In the genomic region with DNA sequence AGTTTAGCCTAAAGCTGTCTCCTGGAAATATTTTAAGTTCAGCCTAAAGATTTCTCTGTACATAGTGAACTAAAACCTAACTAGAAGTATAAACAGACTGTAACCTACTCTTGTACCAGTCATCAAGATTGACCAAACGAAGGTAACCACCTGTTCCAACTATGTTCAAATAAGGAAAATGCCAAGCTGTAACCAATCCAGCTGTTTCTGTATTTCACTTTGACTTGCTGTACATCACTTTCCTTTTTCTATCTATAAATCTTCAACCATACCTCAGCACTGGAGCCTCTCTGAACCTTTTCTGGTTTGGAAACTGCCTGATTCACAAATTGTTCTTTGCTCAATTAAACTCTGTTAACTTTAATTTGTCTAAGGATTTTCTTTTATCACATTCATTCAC, we compare ENCODE assay signal across 17 cellular contexts. TPM values are rescaled to one million over a fixed set of nuclear protein-coding genes. Genes with fewer than 3 reads are reported as not detected.
DNase-seq lines count a peak whose midpoint lies in the region; ATAC-seq lines count a peak whose summit lies in the region.
"Had no signal": no experiment of that assay in that cellular context is flagged by ENCODE, and none has a peak within 500 bp of the region (broad histone marks: within the 10 kb centered on the region; RNA-seq: fewer than 3 reads in every experiment).

No MANE protein-coding gene starts in this region.

- H3K4me1 Mint-ChIP-seq in memory B cell, result peaks cover 41% of the 10 kb centered on the region

- peak overlapping the region; percentile 94 for H3K27ac Mint-ChIP-seq in memory B cell
- H3K27ac Mint-ChIP-seq: activated naive CD8-positive, alpha-beta T cell; mesothelial cell of epicardium; stimulated activated naive CD8-positive, alpha-beta T cell treated with anti-CD3 and anti-CD28 coated beads, Interleukin-15, Interleukin-2, amounts not matched to agents 100 ng/mL and 50 ng/mL, for 24 hours had no signal

- H3K36me3 Mint-ChIP-seq in memory B cell, result no peaks in the 10 kb centered on the region
- H3K36me3 Mint-ChIP-seq: activated naive CD8-positive, alpha-beta T cell; mesothelial cell of epicardium had no signal

- no peaks in the 10 kb centered on the region for H3K27me3 Mint-ChIP-seq in memory B cell
- H3K27me3 Mint-ChIP-seq: activated naive CD8-positive, alpha-beta T cell; stimulated activated naive CD8-positive, alpha-beta T cell treated with anti-CD3 and anti-CD28 coated beads, Interleukin-15, Interleukin-2, amounts not matched to agents 100 ng/mL and 50 ng/mL, for 24 hours had no signal

- DNase-seq in memory B cell (ENCODE audit: low spot score in 2 of 2) (no peak), mesenteric fat pad (ENCODE audit: low spot score) (no peak)
- DNase-seq: activated CD4-positive, alpha-beta T cell treated with anti-CD3 and anti-CD28 coated beads, Interleukin-2, amount 50 U/mL, for 4 hours; C1 segment of cervical spinal cord; DMS79; hippocampal formation; IMR-90; kidney glomerular epithelial cell; NCI-H2171 had no signal

- no peaks in the 10 kb centered on the region for H3K9me3 Mint-ChIP-seq in memory B cell
- H3K9me3 Mint-ChIP-seq: stimulated activated naive CD8-positive, alpha-beta T cell treated with anti-CD3 and anti-CD28 coated beads, Interleukin-15, Interleukin-2, amounts not matched to agents 100 ng/mL and 50 ng/mL, for 24 hours had no signal

- ATAC-seq in GM18502 (IDR thresholded peaks at IDR 0.05; ENCODE audit: poor library complexity, unreplicated experiment), result peak; percentile 37
- ATAC-seq in GM18907 (IDR thresholded peaks at IDR 0.05; ENCODE audit: unreplicated experiment), result peak; percentile 34
- peak; percentile 38 for ATAC-seq in HG03432 (IDR thresholded peaks at IDR 0.05; ENCODE audit: unreplicated experiment)
- ATAC-seq in memory B cell (ENCODE audit: low read depth), result no peak
- ATAC-seq in HG03108 (IDR thresholded peaks at IDR 0.05; ENCODE audit: unreplicated experiment), result no peak
- ATAC-seq in GM19452 (IDR thresholded peaks at IDR 0.05; ENCODE audit: unreplicated experiment), result no peak

- H3K4me3 Mint-ChIP-seq in memory B cell, result no peak overlapping the region
- H3K4me3 Mint-ChIP-seq: activated naive CD8-positive, alpha-beta T cell; mesothelial cell of epicardium had no signal

RNA-seq across cellular contexts. Expression of gene CYSLTR1, which starts 3.1 kb away (rescaled TPM):
- total RNA-seq in mesenteric fat pad, result 4.7 TPM
- total RNA-seq: IMR-90 had no signal

Comparison
In these comparisons a context has a peak if more than half of its experiments do, and no peak if none do; other contexts are left out.
1. ATAC-seq: peak in GM18502 (single experiment), GM18907 (single experiment) and HG03432 (single experiment); none in memory B cell (single experiment), HG03108 (single experiment) and GM19452 (single experiment).